24 cellular contexts compared by ENCODE assay signal in genomic region chr2:161844845-161845244, GRCh38.
DNase-seq lines count a peak whose midpoint lies in the region; ATAC-seq, FAIRE-seq and TF ChIP-seq lines count a peak whose summit lies in the region.
"Had no signal": no experiment of that assay in that cellular context is flagged by ENCODE, and none has a peak within 500 bp of the region (broad histone marks: within the 10 kb centered on the region; RNA-seq: fewer than 3 reads in every experiment).

No MANE protein-coding gene starts in this region.

- no peak for ATAC-seq in HG03039 (IDR thresholded peaks at IDR 0.05; ENCODE audit: unreplicated experiment)
- ATAC-seq: GM12878, heart left ventricle, natural killer cell had no signal

- H3K27me3 ChIP-seq in right atrium auricular region: no peaks in the 10 kb centered on the region

- H3K27ac ChIP-seq in right atrium auricular region: no peak overlapping the region
- H3K27ac ChIP-seq: heart left ventricle, RWPE1 had no signal

- intact Hi-C loops in cardiac septum (cut with DNase I): no loop called here

- TF ChIP-seq CTCF in right atrium auricular region (IDR thresholded peaks at IDR 0.05): no peak

- no peaks in the 10 kb centered on the region for H3K4me1 ChIP-seq in right atrium auricular region
- H3K4me1 ChIP-seq: Caco-2, heart left ventricle had no signal

- peak; percentile 100 for FAIRE-seq in islet of Langerhans (lab: Jason Lieb, UNC)
- FAIRE-seq: astrocyte, GM12878 had no signal

- no peak overlapping the region for H3K4me3 ChIP-seq in right atrium auricular region
- H3K4me3 ChIP-seq: GM12878, heart left ventricle, smooth muscle cell had no signal

- H3K9me3 ChIP-seq in right atrium auricular region: peaks cover 0 to 5% of the 10 kb centered on the region in 2 donors
- H3K9me3 ChIP-seq: Caco-2 had no signal

- no peaks in the 10 kb centered on the region for H3K36me3 ChIP-seq in right atrium auricular region
- H3K36me3 ChIP-seq: heart left ventricle had no signal

- peak; percentile 86 for DNase-seq in DMS153 treated with DMSO at 0.1 percent for 48 hours (lab: John Stamatoyannopoulos, UW; ENCODE audit: unreplicated experiment)
- DNase-seq in NCI-H1105 (lab: John Stamatoyannopoulos, UW): peak; percentile 77
- peak; percentile 28 for DNase-seq in NCI-H345 treated with DMSO at 0.1 percent for 48 hours (lab: John Stamatoyannopoulos, UW; ENCODE audit: unreplicated experiment)
- DNase-seq in right atrium auricular region (ENCODE audit: low spot score): no peak
- DNase-seq in cardiac septum (ENCODE audit: low spot score): no peak
- no peak for DNase-seq in HCEC 1CT
- DNase-seq: activated CD4-positive, alpha-beta T cell treated with anti-CD3 and anti-CD28 coated beads, Interleukin-2, amount 50 U/mL, for 48 hours; activated T-cell treated with anti-CD3 and anti-CD28 coated beads, Interleukin-2, amount 50 U/mL, for 24 hours; GF-D8; heart left ventricle; KG1; mesendoderm; natural killer cell; NCI-H1694; posterior cingulate gyrus; stimulated activated CD4-positive, alpha-beta T cell treated with anti-CD3 and anti-CD28 coated beads, Interleukin-4, amount 100 ng/mL, for 4 hours; T-helper 1 cell had no signal

Comparison
In these comparisons a context has a peak if more than half of its experiments do, and no peak if none do; other contexts are left out.
1. DNase-seq: peak in DMS153 treated with DMSO at 0.1 percent for 48 hours (single experiment), NCI-H1105 (single experiment) and NCI-H345 treated with DMSO at 0.1 percent for 48 hours (single experiment); none in right atrium auricular region (single experiment), cardiac septum (single experiment) and HCEC 1CT (single experiment).